In the genomic region with DNA sequence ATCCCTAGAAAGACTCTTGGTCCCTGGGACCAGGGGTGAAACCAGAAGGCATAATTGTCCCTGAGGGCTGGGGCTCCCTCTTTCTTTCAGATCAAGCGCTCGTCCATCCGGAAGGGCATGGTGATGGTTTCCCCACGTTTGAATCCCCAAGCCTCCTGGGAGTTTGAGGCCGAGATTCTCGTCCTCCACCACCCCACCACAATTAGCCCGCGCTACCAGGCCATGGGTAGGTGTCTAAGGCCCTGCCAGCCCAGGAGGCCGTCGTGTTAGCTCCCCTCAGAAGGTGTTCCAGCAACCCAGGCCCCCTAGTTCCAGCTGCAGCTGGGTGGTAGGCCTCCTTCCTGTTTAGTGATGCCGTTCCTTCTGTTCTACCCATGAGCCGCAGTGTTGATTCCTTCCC, we compare ENCODE assay signal across 18 cellular contexts. TPM values are rescaled to one million over a fixed set of nuclear protein-coding genes. Genes with fewer than 3 reads are reported as not detected.
DNase-seq lines count a peak whose midpoint lies in the region; ATAC-seq, FAIRE-seq and TF ChIP-seq lines count a peak whose summit lies in the region.
"Had no signal": no experiment of that assay in that cellular context is flagged by ENCODE, and none has a peak within 500 bp of the region (broad histone marks: within the 10 kb centered on the region; RNA-seq: fewer than 3 reads in every experiment).

No MANE protein-coding gene starts in this region.

- ATAC-seq in T-helper 17 cell = no peak
- no peak for ATAC-seq in stimulated activated memory B cell treated with anti-CD40 and anti-IgM and Interleukin-4, amounts not matched to agents 10 μg/mL and 1 μg/mL and 100 μg/mL, for 72 hours

- no peak for TF ChIP-seq POLR2A in GM12891 (IDR thresholded peaks at IDR 0.05; ENCODE audit: low read depth, low read length)

- H3K27ac ChIP-seq in layer of hippocampus (ENCODE audit: low read depth, low read length) = peak overlapping the region; percentile 98
- H3K27ac ChIP-seq: RWPE1 had no signal

- no peaks in the 10 kb centered on the region for H3K9me3 Mint-ChIP-seq in activated naive CD4-positive, alpha-beta T cell treated with anti-CD3 and anti-CD28 coated beads, Interleukin-2, amount 10 ng/mL, durations not matched to agents 7 days and 5 days
- no peaks in the 10 kb centered on the region for H3K9me3 Mint-ChIP-seq in stimulated activated memory B cell treated with anti-CD40 and anti-IgM and Interleukin-4, amounts not matched to agents 10 μg/mL and 1 μg/mL and 100 μg/mL, for 72 hours
- H3K9me3 Mint-ChIP-seq: HFFc6 had no signal

- peaks cover 5% of the 10 kb centered on the region for H3K27me3 Mint-ChIP-seq in activated naive CD4-positive, alpha-beta T cell treated with anti-CD3 and anti-CD28 coated beads, Interleukin-2, amount 10 ng/mL, durations not matched to agents 7 days and 5 days
- H3K27me3 Mint-ChIP-seq in T-helper 17 cell = no peaks in the 10 kb centered on the region
- no peaks in the 10 kb centered on the region for H3K27me3 Mint-ChIP-seq in stimulated activated memory B cell treated with anti-CD40 and anti-IgM and Interleukin-4, amounts not matched to agents 10 μg/mL and 1 μg/mL and 100 μg/mL, for 72 hours

- no peak for FAIRE-seq in GM12891 (lab: Jason Lieb, UNC)
- FAIRE-seq: A204.1 had no signal

- H3K36me3 Mint-ChIP-seq in activated naive CD4-positive, alpha-beta T cell treated with anti-CD3 and anti-CD28 coated beads, Interleukin-2, amount 10 ng/mL, durations not matched to agents 7 days and 5 days = peaks cover 79% of the 10 kb centered on the region
- peaks cover 6% of the 10 kb centered on the region for H3K36me3 Mint-ChIP-seq in T-helper 17 cell (ENCODE audit: low read depth)
- peaks cover 74% of the 10 kb centered on the region for H3K36me3 Mint-ChIP-seq in stimulated activated memory B cell treated with anti-CD40 and anti-IgM and Interleukin-4, amounts not matched to agents 10 μg/mL and 1 μg/mL and 100 μg/mL, for 72 hours

- no peaks in the 10 kb centered on the region for H3K9me3 ChIP-seq in T-helper 17 cell (ENCODE audit: control insufficient read depth, low read length, poor library complexity, severe bottlenecking)

- H3K27ac Mint-ChIP-seq in activated naive CD4-positive, alpha-beta T cell treated with anti-CD3 and anti-CD28 coated beads, Interleukin-2, amount 10 ng/mL, durations not matched to agents 7 days and 5 days = peak overlapping the region; percentile 2
- H3K27ac Mint-ChIP-seq in T-helper 17 cell = peak overlapping the region; percentile 81
- peak overlapping the region; percentile 15 for H3K27ac Mint-ChIP-seq in stimulated activated memory B cell treated with anti-CD40 and anti-IgM and Interleukin-4, amounts not matched to agents 10 μg/mL and 1 μg/mL and 100 μg/mL, for 72 hours
- H3K27ac Mint-ChIP-seq: HFFc6 had no signal

- H3K4me1 Mint-ChIP-seq in activated naive CD4-positive, alpha-beta T cell treated with anti-CD3 and anti-CD28 coated beads, Interleukin-2, amount 10 ng/mL, durations not matched to agents 7 days and 5 days = peaks cover 3% of the 10 kb centered on the region
- H3K4me1 Mint-ChIP-seq in T-helper 17 cell = peaks cover 16% of the 10 kb centered on the region
- H3K4me1 Mint-ChIP-seq in stimulated activated memory B cell treated with anti-CD40 and anti-IgM and Interleukin-4, amounts not matched to agents 10 μg/mL and 1 μg/mL and 100 μg/mL, for 72 hours = no peaks in the 10 kb centered on the region

- CTCF ChIA-PET in activated naive CD4-positive, alpha-beta T cell treated with anti-CD3 and anti-CD28 coated beads, Interleukin-2, amount 10 ng/mL, durations not matched to agents 7 days and 5 days (lab: Charles Lee) = interaction anchor here (3.0 kb wide), 1 partner anchor 9 kb away, joined by 14 read pairs; no protein-coding TSS in a partner anchor

- peak; percentile 19 for DNase-seq in activated naive CD4-positive, alpha-beta T cell treated with anti-CD3 and anti-CD28 coated beads, Interleukin-2, amount 10 ng/mL, durations not matched to agents 7 days and 5 days
- no peak for DNase-seq in activated naive CD4-positive, alpha-beta T cell treated with anti-CD3 and anti-CD28 coated beads, Interleukin-2, amount 50 U/mL, for 16 hours
- DNase-seq in T-helper 17 cell (no peak), retina (no peak), DMS79 treated with DMSO at 0.1 percent for 48 hours (lab: John Stamatoyannopoulos, UW) (no peak), GM12891 (ENCODE audit: insufficient read length, low spot score) (no peak)
- DNase-seq: EL; HFFc6; KBM-7; NCI-H1092; NCI-H2107; NCI-H345; NCI-H526 treated with DMSO at 0.1 percent for 48 hours; NK-92 treated with Interleukin-12 subunit alpha and Interleukin-12 subunit beta, amount 100 ng/mL, for 24 hours had no signal

- H3K27me3 ChIP-seq in layer of hippocampus (ENCODE audit: control insufficient read depth, insufficient read depth, low read length) = no peaks in the 10 kb centered on the region

- H3K4me3 Mint-ChIP-seq in activated naive CD4-positive, alpha-beta T cell treated with anti-CD3 and anti-CD28 coated beads, Interleukin-2, amount 10 ng/mL, durations not matched to agents 7 days and 5 days = no peak overlapping the region
- peak overlapping the region; percentile 52 for H3K4me3 Mint-ChIP-seq in T-helper 17 cell
- no peak overlapping the region for H3K4me3 Mint-ChIP-seq in stimulated activated memory B cell treated with anti-CD40 and anti-IgM and Interleukin-4, amounts not matched to agents 10 μg/mL and 1 μg/mL and 100 μg/mL, for 72 hours
- H3K4me3 Mint-ChIP-seq: HFFc6 had no signal

TF ChIP-seq in GM12891, 5 proteins besides CTCF, POLR2A, EP300 and RAD21:
- TF ChIP-seq TAF1 (IDR thresholded peaks at IDR 0.05; ENCODE audit: low read depth, low read length) (no peak), POLR2AphosphoS5 (IDR thresholded peaks at IDR 0.05; ENCODE audit: low read depth, low read length) (no peak), POU2F2 (IDR thresholded peaks at IDR 0.05; ENCODE audit: low read depth, low read length) (no peak), PAX5 (IDR thresholded peaks at IDR 0.05; ENCODE audit: insufficient read depth, low read length, severe bottlenecking) (no peak), SPI1 (IDR thresholded peaks at IDR 0.05; ENCODE audit: low read depth, low read length) (no peak)

RNA-seq across cellular contexts. Expression of a gene that starts 21.4 kb away (rescaled TPM):
- 100 to 1,000 TPM; 220 to 235 TPM for total RNA-seq in T-helper 17 cell
- polyA plus RNA-seq in GM12891 (2012; ENCODE audit: low read depth, missing spikeins) = 26.0 TPM

RNA-seq across cellular contexts. Expression of a gene that starts 26.4 kb away (rescaled TPM):
- total RNA-seq in T-helper 17 cell = 100 to 1,000 TPM; 132 to 157 TPM
- polyA plus RNA-seq in GM12891 (2012; ENCODE audit: low read depth, missing spikeins) = 30.2 TPM

RNA-seq across cellular contexts. Expression of a gene that starts 28.7 kb away (rescaled TPM):
- total RNA-seq in T-helper 17 cell = 100 to 1,000 TPM; 426 to 485 TPM
- polyA plus RNA-seq in GM12891 (2012; ENCODE audit: low read depth, missing spikeins) = 42.1 TPM

RNA-seq across cellular contexts. Expression of a gene that starts 45.4 kb away (rescaled TPM):
- 10 to 100 TPM; 56.3 to 63.5 TPM for total RNA-seq in T-helper 17 cell
- 74.5 TPM for polyA plus RNA-seq in GM12891 (2012; ENCODE audit: low read depth, missing spikeins)

Comparison
In these comparisons a context has a peak if more than half of its experiments do, and no peak if none do; other contexts are left out.
1. H3K27ac Mint-ChIP-seq: peak in every context shown above with its lines; median percentile 81 in T-helper 17 cell; 15 in stimulated activated memory B cell treated with anti-CD40 and anti-IgM and Interleukin-4, amounts not matched to agents 10 μg/mL and 1 μg/mL and 100 μg/mL, for 72 hours; 2 in activated naive CD4-positive, alpha-beta T cell treated with anti-CD3 and anti-CD28 coated beads, Interleukin-2, amount 10 ng/mL, durations not matched to agents 7 days and 5 days.